ENCODE assay signal across 11 cellular contexts in genomic region chrX:154333837-154334271, GRCh38. TPM values are rescaled to one million over a fixed set of nuclear protein-coding genes. Genes with fewer than 3 reads are reported as not detected.
DNase-seq lines count a peak whose midpoint lies in the region; ATAC-seq and TF ChIP-seq lines count a peak whose summit lies in the region.
"Had no signal": no experiment of that assay in that cellular context is flagged by ENCODE, and none has a peak within 500 bp of the region (broad histone marks: within the 10 kb centered on the region; RNA-seq: fewer than 3 reads in every experiment).

No MANE protein-coding gene starts in this region.

- H3K36me3 Mint-ChIP-seq in immature natural killer cell (no peaks in the 10 kb centered on the region), nephron progenitor cell (ENCODE audit: low read depth) (no peaks in the 10 kb centered on the region)

- H3K27me3 Mint-ChIP-seq in immature natural killer cell (ENCODE audit: low read depth in 3 of 3) (peaks cover 0 to 5% (median 0%) of the 10 kb centered on the region in 3 donors), nephron progenitor cell (ENCODE audit: low read depth, poor library complexity) (peaks cover 17% of the 10 kb centered on the region)

- H3K4me3 Mint-ChIP-seq in immature natural killer cell (peak overlapping the region in 3 of 5 donors; percentile 5 to 68 (median 50)), nephron progenitor cell (no peak overlapping the region)
- H3K4me3 Mint-ChIP-seq: GM23338 had no signal

- H3K27ac Mint-ChIP-seq in immature natural killer cell (peak overlapping the region; percentile 68 to 93 (median 82)), nephron progenitor cell (no peak overlapping the region)
- H3K27ac Mint-ChIP-seq: GM23338 had no signal

- peak; percentile 52 for DNase-seq in NAMALWA (ENCODE audit: low spot score)
- DNase-seq in immature natural killer cell, result no peak
- no peak for DNase-seq in HUDEP-2 (lab: John Stamatoyannopoulos, UW; ENCODE audit: unreplicated experiment in 76 of 76)
- no peak for DNase-seq in anterior cingulate cortex (lab: John Stamatoyannopoulos, UW)
- DNase-seq in nephron progenitor cell, result no peak
- DNase-seq in NCI-H526 (lab: John Stamatoyannopoulos, UW), result no peak
- DNase-seq: activated CD4-positive, CD25-positive, alpha-beta regulatory T cell treated with anti-CD3 and anti-CD28 coated beads, Interleukin-2, amount 50 U/mL, for 72 hours; NCI-H510A treated with DMSO at 0.1 percent for 48 hours had no signal

- H3K9me3 Mint-ChIP-seq in immature natural killer cell (no peaks in the 10 kb centered on the region), nephron progenitor cell (peaks cover 51% of the 10 kb centered on the region)
- H3K9me3 Mint-ChIP-seq: GM23338 had no signal

- peaks cover 15 to 19% of the 10 kb centered on the region in 2 donors for H3K4me1 Mint-ChIP-seq in immature natural killer cell
- peaks cover 14% of the 10 kb centered on the region for H3K4me1 Mint-ChIP-seq in nephron progenitor cell

- ATAC-seq in GM18498 (IDR thresholded peaks at IDR 0.05; ENCODE audit: unreplicated experiment), result peak; percentile 77
- ATAC-seq in GM21528 (IDR thresholded peaks at IDR 0.05; ENCODE audit: low FRiP score, unreplicated experiment), result peak; percentile 75
- ATAC-seq: GM23338 had no signal

- no peak for TF ChIP-seq CTCF in nephron progenitor cell (IDR thresholded peaks at IDR 0.05)

RNA-seq across cellular contexts. Expression of gene TKTL1, which starts 38.3 kb away (rescaled TPM):
- polyA plus RNA-seq in immature natural killer cell, result 100 to 1,000 TPM in 1 of 3 donors, 10 to 100 TPM in 2; 58.7 to 282 (median 69.8) TPM
- polyA plus RNA-seq: GM23338 had no signal

RNA-seq across cellular contexts. Expression of gene TEX28, which starts 38.9 kb away (rescaled TPM):
- under 1 TPM in 1 of 3 donors, not detected in 2; 0.46 TPM for polyA plus RNA-seq in immature natural killer cell
- polyA plus RNA-seq: GM23338 had no signal

RNA-seq across cellular contexts. Expression of gene FLNA, which starts 40.6 kb away (rescaled TPM):
- 1,000 to 10,000 TPM in 1 of 3 donors, 100 to 1,000 TPM in 2; 135 to 1,231 (median 241) TPM for polyA plus RNA-seq in immature natural killer cell

RNA-seq across cellular contexts. Expression of gene EMD, which starts 45.2 kb away (rescaled TPM):
- polyA plus RNA-seq in immature natural killer cell, result 10 to 100 TPM; 27.2 to 31.2 (median 28.9) TPM
